In the genomic region with DNA sequence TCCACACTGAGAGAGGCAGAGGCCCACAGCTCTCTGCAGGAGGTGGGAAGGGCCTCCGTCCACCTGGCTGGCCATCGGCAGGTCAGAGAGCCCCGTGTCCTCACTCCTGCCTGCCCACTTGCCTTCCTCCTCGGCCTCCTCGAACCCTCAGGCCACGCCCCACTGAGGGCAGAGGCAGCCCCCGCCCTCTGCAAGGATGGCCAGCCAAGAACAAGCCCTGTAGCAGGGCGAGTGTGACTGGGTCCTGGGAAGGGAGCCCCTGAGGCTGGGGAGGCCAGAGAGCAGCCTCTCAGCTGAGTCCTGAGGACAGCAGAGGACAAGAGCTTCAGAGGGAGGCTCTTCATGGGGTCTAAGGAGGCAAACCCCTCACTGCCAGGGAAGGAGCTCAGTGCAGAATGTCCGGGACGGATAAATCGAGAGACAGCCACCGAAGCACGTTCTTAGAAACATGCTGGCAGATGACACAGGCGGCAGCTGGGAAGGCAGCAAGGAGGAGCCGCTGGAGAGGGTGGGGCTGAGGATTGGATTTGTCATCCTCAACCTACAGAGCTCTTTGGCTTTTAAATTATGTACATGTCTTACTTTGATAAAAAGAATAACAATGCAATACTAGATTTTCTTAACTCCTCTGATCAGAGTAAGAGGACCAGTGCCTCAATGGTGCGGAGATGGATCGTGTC, we compare ENCODE assay signal across 28 cellular contexts. TPM values are rescaled to one million over a fixed set of nuclear protein-coding genes. Genes with fewer than 3 reads are reported as not detected.
"Had no signal": no experiment of that assay in that cellular context is flagged by ENCODE, and none has a peak within 500 bp of the region (broad histone marks: within the 10 kb centered on the region; RNA-seq: fewer than 3 reads in every experiment).

No MANE protein-coding gene starts in this region.

- H3K4me1 ChIP-seq: esophagus squamous epithelium, gastrocnemius medialis, parathyroid adenoma, psoas muscle, testis, transverse colon, uterus had no signal

- H3K27ac ChIP-seq: esophagus squamous epithelium, gastrocnemius medialis, parathyroid adenoma, psoas muscle, testis, transverse colon, uterus had no signal

- ATAC-seq: activated CD4-positive, alpha-beta T cell treated with anti-CD3 and anti-CD28 coated beads for 36 hours; gastrocnemius medialis; left cardiac atrium; left ventricle myocardium superior; naive thymus-derived CD4-positive, alpha-beta T cell; psoas muscle had no signal

- H3K4me3 ChIP-seq: esophagus squamous epithelium, gastrocnemius medialis, psoas muscle, testis, transverse colon, uterus had no signal

- H3K79me2 ChIP-seq: parathyroid adenoma had no signal

- H3K9ac ChIP-seq: parathyroid adenoma had no signal

- H3K4me1 Mint-ChIP-seq: activated CD4-positive, alpha-beta T cell treated with anti-CD3 and anti-CD28 coated beads for 36 hours; central memory CD8-positive, alpha-beta T cell; naive thymus-derived CD4-positive, alpha-beta T cell had no signal

- H3K4me3 Mint-ChIP-seq: activated CD4-positive, alpha-beta T cell treated with anti-CD3 and anti-CD28 coated beads for 36 hours; activated naive CD8-positive, alpha-beta T cell; central memory CD8-positive, alpha-beta T cell; dendritic cell treated with granulocyte-macrophage colony-stimulating factor and Interleukin-4, amounts not matched to agents 40 ng/mL and 50 ng/mL, for 4 days; naive thymus-derived CD4-positive, alpha-beta T cell; T-helper 2 cell treated with Interferon-gamma antibody and Interleukin-4, amounts not matched to agents 5 μg/mL and 100 μg/mL, for 36 hours had no signal

- H3K36me3 ChIP-seq: esophagus squamous epithelium, gastrocnemius medialis, transverse colon, uterus had no signal

- H3K36me3 Mint-ChIP-seq: activated naive CD8-positive, alpha-beta T cell; naive thymus-derived CD4-positive, alpha-beta T cell had no signal

- H3K27me3 ChIP-seq: gastrocnemius medialis, testis, transverse colon, uterus had no signal

- H3K9me3 ChIP-seq: esophagus squamous epithelium, gastrocnemius medialis, psoas muscle, testis, transverse colon, uterus had no signal

- FAIRE-seq: bronchial epithelial cell, keratinocyte had no signal

- H2AFZ ChIP-seq: parathyroid adenoma had no signal

- H3K27ac Mint-ChIP-seq: activated CD4-positive, alpha-beta T cell treated with anti-CD3 and anti-CD28 coated beads for 36 hours; activated naive CD8-positive, alpha-beta T cell; dendritic cell treated with granulocyte-macrophage colony-stimulating factor and Interleukin-4, amounts not matched to agents 40 ng/mL and 50 ng/mL, for 4 days; naive thymus-derived CD4-positive, alpha-beta T cell; T-helper 2 cell treated with Interferon-gamma antibody and Interleukin-4, amounts not matched to agents 5 μg/mL and 100 μg/mL, for 36 hours had no signal

- DNase-seq: activated CD4-positive, alpha-beta T cell treated with anti-CD3 and anti-CD28 coated beads for 36 hours; activated CD4-positive, CD25-positive, alpha-beta regulatory T cell; activated effector memory CD4-positive, alpha-beta T cell treated with Interleukin-2 at 50 U/mL for 16 hours; activated naive CD4-positive, alpha-beta T cell treated with Interleukin-2 at 50 U/mL for 16 hours; activated T-cell treated with anti-CD3 and anti-CD28 coated beads for 4 hours; anterior cingulate cortex; esophagus squamous epithelium; gastrocnemius medialis; hippocampal formation; left cardiac atrium; left ventricle myocardium superior; naive thymus-derived CD4-positive, alpha-beta T cell; occipital lobe; psoas muscle; stimulated activated CD4-positive, alpha-beta T cell treated with anti-CD3 and anti-CD28 coated beads, Interleukin-15, amount 100 ng/mL, for 24 hours; stimulated activated naive CD4-positive, alpha-beta T cell treated with Interleukin-2 at 50 U/mL for 16 hours; testis; transverse colon; uterus had no signal

RNA-seq across cellular contexts. Expression of a gene that starts 53.2 kb away (rescaled TPM):
- total RNA-seq: gastrocnemius medialis, lung microvascular endothelial cell had no signal
- polyA plus RNA-seq: naive thymus-derived CD4-positive, alpha-beta T cell; neural cell had no signal
